In the genomic region with DNA sequence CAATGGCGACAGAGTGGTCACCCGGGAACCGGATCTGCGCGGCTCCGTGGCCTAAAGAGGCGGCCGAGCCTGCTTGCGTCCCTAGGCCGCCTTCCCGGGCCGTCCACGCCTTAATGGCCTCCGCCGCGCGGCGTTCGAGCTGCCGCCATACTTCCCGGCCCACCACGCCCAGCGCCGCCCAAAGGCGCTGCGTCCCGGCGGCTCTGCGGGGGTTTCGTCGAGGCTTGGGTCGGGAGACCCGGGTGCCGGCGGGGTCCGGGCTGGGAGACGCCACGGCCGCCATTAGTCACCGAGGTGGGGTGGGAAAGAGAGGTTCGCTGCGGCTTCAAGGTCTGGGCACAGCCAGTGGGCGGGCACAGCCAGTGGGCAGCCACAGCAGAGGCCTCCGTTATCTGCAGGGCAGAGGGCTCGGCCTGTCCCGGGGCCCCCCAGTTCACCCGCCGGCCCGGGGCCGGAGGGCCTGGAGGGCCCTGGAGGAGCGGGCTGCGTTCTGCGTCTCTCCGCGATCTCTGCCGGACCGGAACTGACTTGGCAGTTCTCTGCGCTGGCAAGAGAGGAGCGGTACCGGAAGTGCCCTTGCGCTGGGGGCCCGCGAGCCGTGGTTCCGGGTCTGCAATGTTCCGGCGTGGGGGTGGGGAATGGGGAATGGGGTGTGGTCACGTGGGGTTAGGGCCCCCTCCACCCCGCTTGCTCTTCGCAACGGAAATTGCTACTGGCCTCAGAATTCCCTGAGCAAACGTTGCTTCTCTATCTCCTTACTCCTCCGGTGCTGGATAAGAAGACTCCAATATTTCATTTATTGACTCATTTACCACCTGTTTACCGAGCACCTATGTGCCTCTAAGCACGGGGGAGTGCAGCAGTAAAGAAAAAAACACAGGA, we compare ENCODE assay signal across 8 cellular contexts.
A peak's percentile ranks its signal among the peaks of the same experiment; 100 is the strongest.
DNase-seq lines count a peak whose midpoint lies in the region; TF ChIP-seq lines count a peak whose summit lies in the region.

No MANE protein-coding gene starts in this region.

- no peaks in the 10 kb centered on the region for H3K23me2 ChIP-seq in H9 (ENCODE audit: insufficient read length, low read depth, low read length, poor library complexity, severe bottlenecking)

- H2BK12ac ChIP-seq in H9 (ENCODE audit: insufficient read length, low read depth, low read length) = no peak overlapping the region

- H3K9me3 ChIP-seq in H9 (ENCODE audit: control insufficient read depth, low read depth, low read length) (no peaks in the 10 kb centered on the region), MM.1S (replicated peaks; ENCODE audit: insufficient read depth, low read length) (no peaks in the 10 kb centered on the region), neuron (ENCODE audit: low read length) (no peaks in the 10 kb centered on the region), stomach smooth muscle (ENCODE audit: control insufficient read depth in 2 of 2, low read length in 2 of 2) (no peaks in the 10 kb centered on the region)

- H3K4me3 Mint-ChIP-seq in H9 = peak overlapping the region; percentile 85 to 94

- no peaks in the 10 kb centered on the region for H3K9me2 ChIP-seq in MM.1S (replicated peaks; ENCODE audit: insufficient read depth, low read length)

- H3K4me3 ChIP-seq in MM.1S (ENCODE audit: low read length) (peak overlapping the region; percentile 89), neuron (ENCODE audit: low read length) (peak overlapping the region; percentile 92), stomach smooth muscle (ENCODE audit: low read length in 2 of 2) (peak overlapping the region; percentile 70 to 84)

- H4K91ac ChIP-seq in H9 (ENCODE audit: insufficient read length, low read depth, low read length) = peak overlapping the region; percentile 88

- H4K8ac ChIP-seq in H9 (replicated peaks; ENCODE audit: insufficient read length, low read depth, low read length) = no peak overlapping the region

- H3K27me3 ChIP-seq in H9 (ENCODE audit: insufficient read depth, low read length) (no peaks in the 10 kb centered on the region), MM.1S (replicated peaks; ENCODE audit: insufficient read depth, low read length) (no peaks in the 10 kb centered on the region), neuron (ENCODE audit: insufficient read depth, low read length) (no peaks in the 10 kb centered on the region), stomach smooth muscle (ENCODE audit: control insufficient read depth in 1 of 2, insufficient read depth in 2 of 2, low read length in 2 of 2) (no peaks in the 10 kb centered on the region)

- H3K18ac ChIP-seq in H9 (ENCODE audit: insufficient read length, low read depth, low read length) = peak overlapping the region; percentile 39

- DNase-seq in ELF-1 (ENCODE audit: low read depth, low spot score) (peak; percentile 86), H9 (peak; percentile 88), MM.1S (peak; percentile 91), SIG-M5 (lab: John Stamatoyannopoulos, UW) (peak; percentile 33), foreskin melanocyte (peak; percentile 68)
- peak; percentile 85 for DNase-seq in activated gamma-delta T cell treated with anti-CD3 and anti-CD28 coated beads, Interleukin-2, amount 50 U/mL, for 16 hours (ENCODE audit: low read depth)

- peak overlapping the region; percentile 0 to 91 (median 10); a peak in 5 of 7 replicates for H3K27ac Mint-ChIP-seq in H9

- H3F3A ChIP-seq in MM.1S (ENCODE audit: insufficient read depth, low read length) = 0 out of 2 replicates have a peak, but pooled peaks cover 3% of the 10 kb centered on the region

- TF ChIP-seq CTCF in H9 (conservative IDR thresholded peaks at IDR 0.05) = no peak
- TF ChIP-seq CTCF in MM.1S (IDR thresholded peaks at IDR 0.05; ENCODE audit: low read length) = no peak

- no peaks in the 10 kb centered on the region for H3K36me3 ChIP-seq in MM.1S (replicated peaks; ENCODE audit: insufficient read depth, low read length)
- peaks cover 3% of the 10 kb centered on the region for H3K36me3 ChIP-seq in neuron (ENCODE audit: insufficient read depth, low read length)
- H3K36me3 ChIP-seq in stomach smooth muscle (ENCODE audit: control insufficient read depth in 2 of 2, insufficient read depth in 2 of 2, low read length in 2 of 2) = no peaks in the 10 kb centered on the region

- H3K9ac ChIP-seq in H9 (ENCODE audit: extremely low read depth, insufficient read length, low read length) = peak overlapping the region; percentile 88
- H3K9ac ChIP-seq in MM.1S (ENCODE audit: low read length) = peak overlapping the region; percentile 99
- peak overlapping the region; percentile 85 to 86 for H3K9ac ChIP-seq in stomach smooth muscle (ENCODE audit: low read length in 2 of 2)

- H3K56ac ChIP-seq in H9 (ENCODE audit: insufficient read length, low read depth, low read length) = no peak overlapping the region

- WGBS in H9 (ENCODE audit: extremely low coverage, insufficient read length, low lambda C conversion rate) = no CpG with 5 or more reads among the region's 75 CpGs

- no peak overlapping the region for H3K23ac ChIP-seq in H9 (ENCODE audit: insufficient read length, low read depth, low read length)

- no peak overlapping the region for H4K5ac ChIP-seq in H9 (ENCODE audit: insufficient read length, low read depth, low read length)

- H3K4me1 ChIP-seq in H9 (ENCODE audit: insufficient read depth, low read length) = no peaks in the 10 kb centered on the region; the same call in 1 of the 2 replicates
- H3K4me1 ChIP-seq in MM.1S (ENCODE audit: low read length) = peaks cover 5% of the 10 kb centered on the region; the same call in 1 of the 2 replicates
- H3K4me1 ChIP-seq in neuron (ENCODE audit: insufficient read depth, low read length) = peaks cover 12% of the 10 kb centered on the region
- peaks cover 6% of the 10 kb centered on the region for H3K4me1 ChIP-seq in stomach smooth muscle (ENCODE audit: control insufficient read depth, insufficient read depth, low read length)

- peak overlapping the region; percentile 96 for H3K14ac ChIP-seq in H9 (ENCODE audit: insufficient read depth, low read length)

- H3K27me3 Mint-ChIP-seq in H9 (ENCODE audit: low read depth) = peaks cover 21% of the 10 kb centered on the region

- no peaks in the 10 kb centered on the region; a peak in 2 of 5 replicates for H3K9me3 Mint-ChIP-seq in H9

- H3K4me2 ChIP-seq in H9 (ENCODE audit: insufficient read depth, insufficient read length, low read length) (peak overlapping the region; percentile 35), MM.1S (ENCODE audit: low read depth, low read length) (peak overlapping the region; percentile 62)

- H2AFZ ChIP-seq in H9 (ENCODE audit: low read length) (peak overlapping the region; percentile 25), MM.1S (ENCODE audit: low read length) (peak overlapping the region; percentile 97), neuron (ENCODE audit: low read depth, low read length) (peak overlapping the region; percentile 84)

- H3K79me2 ChIP-seq in H9 (ENCODE audit: insufficient read depth, low read length) (peaks cover 4% of the 10 kb centered on the region; the same call in 1 of the 2 replicates), MM.1S (ENCODE audit: low read length) (peaks cover 44% of the 10 kb centered on the region)

- peak overlapping the region; percentile 74 for H2BK120ac ChIP-seq in H9 (ENCODE audit: low read depth, low read length, poor library complexity, severe bottlenecking)

- no peak overlapping the region for H3K4ac ChIP-seq in H9 (ENCODE audit: low read depth, low read length)

- H3K79me1 ChIP-seq in H9 (ENCODE audit: insufficient read depth, low read depth, low read length, poor library complexity, severe bottlenecking) = no peaks in the 10 kb centered on the region

- H2BK15ac ChIP-seq in H9 (ENCODE audit: low read depth, low read length) = no peak overlapping the region

- peaks cover 32 to 35% of the 10 kb centered on the region in 2 experiments for H3K4me1 Mint-ChIP-seq in H9

- H2BK5ac ChIP-seq in H9 (ENCODE audit: insufficient read length, low read length) = no peak overlapping the region

- H3K27ac ChIP-seq in H9 (ENCODE audit: insufficient read length, low read depth, low read length) = no peak overlapping the region
- peak overlapping the region; percentile 82; the same call in 1 of the 2 replicates for H3K27ac ChIP-seq in MM.1S (ENCODE audit: low read length)
- H3K27ac ChIP-seq in stomach smooth muscle (ENCODE audit: low read length) = peak overlapping the region; percentile 86

- H3T11ph ChIP-seq in H9 (ENCODE audit: low read length) = no peak overlapping the region

- peaks cover 15 to 26% (median 16%) of the 10 kb centered on the region in 3 experiments for H3K36me3 Mint-ChIP-seq in H9 (ENCODE audit: insufficient read depth in 1 of 3, low read depth in 3 of 3)

- no peak overlapping the region for H2AK5ac ChIP-seq in H9 (ENCODE audit: insufficient read length, low read length)

- H4K20me1 ChIP-seq in H9 (ENCODE audit: control insufficient read depth, insufficient read depth, insufficient read length) (no peaks in the 10 kb centered on the region), MM.1S (ENCODE audit: insufficient read depth, low read length) (peaks cover 19% of the 10 kb centered on the region)

- no peak overlapping the region for H2BK20ac ChIP-seq in H9 (ENCODE audit: low read depth, low read length, poor library complexity, severe bottlenecking)

Comparison
In these comparisons a context has a peak if more than half of its experiments do, and no peak if none do; other contexts are left out.
1. DNase-seq: peak in every context shown above with its lines; median percentile 91 in MM.1S; 88 in H9; 86 in ELF-1; 85 in activated gamma-delta T cell treated with anti-CD3 and anti-CD28 coated beads, Interleukin-2, amount 50 U/mL, for 16 hours; 68 in foreskin melanocyte; 33 in SIG-M5.
2. H2AFZ ChIP-seq: peak in every context shown above with its lines; median percentile 97 in MM.1S; 84 in neuron; 25 in H9.